8 cellular contexts compared by ENCODE assay signal in the genomic region with DNA sequence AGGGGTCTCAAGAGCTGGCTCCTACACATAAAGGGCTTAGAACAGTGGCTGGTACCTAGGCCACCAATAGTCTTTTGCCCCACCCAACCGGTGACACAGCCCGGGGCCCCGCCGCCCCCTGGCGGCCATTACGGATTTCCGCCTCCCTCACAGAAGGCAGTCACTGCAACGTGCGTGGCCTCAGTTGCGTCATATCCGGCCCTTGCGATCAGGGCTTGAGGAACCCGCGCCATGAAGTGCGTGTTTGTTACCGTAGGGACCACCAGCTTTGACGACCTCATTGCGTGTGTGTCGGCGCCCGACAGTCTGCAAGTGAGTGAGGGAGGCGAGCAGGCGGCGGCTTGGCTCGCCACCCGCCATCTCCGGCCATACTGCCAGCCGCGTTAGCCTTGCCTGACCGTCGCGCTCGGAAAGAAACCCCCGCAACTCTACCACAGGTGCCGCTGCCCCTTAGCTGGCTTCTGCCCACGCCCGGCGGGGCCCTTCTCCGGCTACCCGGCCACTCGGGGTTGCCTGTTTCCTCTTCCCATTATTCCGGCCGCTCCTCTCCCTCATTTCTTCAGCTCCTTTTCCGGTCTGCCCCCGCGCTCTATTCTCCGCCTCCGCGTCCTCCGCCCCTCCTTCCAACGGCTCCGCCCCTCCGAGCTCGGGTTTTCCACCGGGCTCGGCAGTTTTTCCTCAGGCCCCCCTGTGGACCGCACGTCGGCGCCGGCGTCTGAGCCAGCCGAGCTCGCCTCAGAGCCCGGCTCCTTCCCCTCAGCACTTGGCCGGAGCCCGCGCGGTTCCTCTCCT. TPM values are rescaled to one million over a fixed set of nuclear protein-coding genes. Genes with fewer than 3 reads are reported as not detected.
DNase-seq lines count a peak whose midpoint lies in the region; ATAC-seq and TF ChIP-seq lines count a peak whose summit lies in the region.

A gene (plus strand): TSS at position 183 of the 792 bp plus-strand sequence. CDS start 49 bp downstream, at position 232.

- H3K27me3 Mint-ChIP-seq in activated T-cell treated with anti-CD3 and anti-CD28 coated beads, Interleukin-2, amount 50 U/mL, for 72 hours (ENCODE audit: low read depth): no peaks in the 10 kb centered on the region

- no peaks in the 10 kb centered on the region for H3F3A ChIP-seq in DOHH2 (ENCODE audit: control insufficient read depth, insufficient read depth)

- TF ChIP-seq EP300 in esophagus muscularis mucosa (IDR thresholded peaks at IDR 0.05): peak; percentile 19

- no peaks in the 10 kb centered on the region for H3K9me3 Mint-ChIP-seq in activated T-cell treated with anti-CD3 and anti-CD28 coated beads, Interleukin-2, amount 50 U/mL, for 72 hours

- 18% methylated on average over 47 of the region's 69 CpGs for WGBS in esophagus muscularis mucosa

- H3K9me3 ChIP-seq in DOHH2 (ENCODE audit: control insufficient read depth, insufficient read depth, low read length) (no peaks in the 10 kb centered on the region), KOPT-K1 (ENCODE audit: insufficient read depth, low read length, poor library complexity, severe bottlenecking) (no peaks in the 10 kb centered on the region), Peyer's patch (no peaks in the 10 kb centered on the region), esophagus muscularis mucosa (no peaks in the 10 kb centered on the region), muscle layer of duodenum (ENCODE audit: control insufficient read depth in 1 of 2, low read length in 2 of 2) (no peaks in the 10 kb centered on the region)

- intact Hi-C loops in esophagus muscularis mucosa (cut with DNase I): no loop called here

- peak; percentile 60 for TF ChIP-seq CTCF in DOHH2 (IDR thresholded peaks at IDR 0.05; ENCODE audit: low read depth, low read length, poor library complexity, severe bottlenecking)
- TF ChIP-seq CTCF in Peyer's patch (IDR thresholded peaks at IDR 0.05): peak; percentile 48 to 81 (median 68)
- peak; percentile 52 to 72 (median 57) for TF ChIP-seq CTCF in esophagus muscularis mucosa (IDR thresholded peaks at IDR 0.05)

- peaks cover 24% of the 10 kb centered on the region for H3K79me2 ChIP-seq in DOHH2 (ENCODE audit: control insufficient read depth, low read length)

- H3K36me3 ChIP-seq in DOHH2 (ENCODE audit: control insufficient read depth, low read length) (peaks cover 35% of the 10 kb centered on the region), KOPT-K1 (ENCODE audit: insufficient read depth, low read length) (peaks cover 27% of the 10 kb centered on the region), Peyer's patch (peaks cover 0 to 6% (median 0%) of the 10 kb centered on the region in 3 donors), esophagus muscularis mucosa (peaks cover 0 to 19% (median 9%) of the 10 kb centered on the region in 4 donors), muscle layer of duodenum (ENCODE audit: control insufficient read depth in 1 of 2, insufficient read depth in 2 of 2, low read length in 2 of 2) (peaks cover 5 to 9% of the 10 kb centered on the region in 2 donors)

- peak within 1 kb of the TSS; percentile 84 for H3K4me3 ChIP-seq in DOHH2 (ENCODE audit: low read length)
- H3K4me3 ChIP-seq in Peyer's patch: peak within 1 kb of the TSS; percentile 65 to 75 (median 69)
- H3K4me3 ChIP-seq in esophagus muscularis mucosa: peak within 1 kb of the TSS; percentile 73 to 83 (median 78)
- peak within 1 kb of the TSS; percentile 61 to 65 for H3K4me3 ChIP-seq in muscle layer of duodenum (ENCODE audit: low read depth in 1 of 2, low read length in 2 of 2)

- H3K9me2 ChIP-seq in DOHH2 (replicated peaks; ENCODE audit: control insufficient read depth, low read length): no peaks in the 10 kb centered on the region

- peak within 1 kb of the TSS; percentile 94 for H3K27ac Mint-ChIP-seq in activated T-cell treated with anti-CD3 and anti-CD28 coated beads, Interleukin-2, amount 50 U/mL, for 72 hours

- DNase-seq in Peyer's patch (peak; percentile 84 to 94 (median 86)), esophagus muscularis mucosa (ENCODE audit: extremely low spot score) (peak; percentile 95)
- peak; percentile 86 to 91 for DNase-seq in activated T-cell treated with anti-CD3 and anti-CD28 coated beads, Interleukin-2, amount 50 U/mL, for 72 hours
- DNase-seq in stimulated activated CD8-positive, alpha-beta memory T cell treated with anti-CD3 and anti-CD28 coated beads, Interleukin-7, amount 100 ng/mL, for 4 hours (ENCODE audit: low read depth in 2 of 2): peak; percentile 81 to 83

- H3K4me3 Mint-ChIP-seq in activated T-cell treated with anti-CD3 and anti-CD28 coated beads, Interleukin-2, amount 50 U/mL, for 72 hours: peak within 1 kb of the TSS; percentile 91 to 92

- peak; percentile 96 for ATAC-seq in GM21786 (IDR thresholded peaks at IDR 0.05; ENCODE audit: unreplicated experiment)
- peak; percentile 96 to 97 for ATAC-seq in activated T-cell treated with anti-CD3 and anti-CD28 coated beads, Interleukin-2, amount 50 U/mL, for 72 hours (replicated peaks in 1 of 2)

- H3K4me1 Mint-ChIP-seq in activated T-cell treated with anti-CD3 and anti-CD28 coated beads, Interleukin-2, amount 50 U/mL, for 72 hours (ENCODE audit: low read depth): peaks cover 39% of the 10 kb centered on the region

- peaks cover 3 to 22% of the 10 kb centered on the region in 2 donors for H3K36me3 Mint-ChIP-seq in activated T-cell treated with anti-CD3 and anti-CD28 coated beads, Interleukin-2, amount 50 U/mL, for 72 hours (ENCODE audit: insufficient read depth in 2 of 2)

- TF ChIP-seq POLR2A in Peyer's patch (IDR thresholded peaks at IDR 0.05) (peak; percentile 44 to 54), esophagus muscularis mucosa (IDR thresholded peaks at IDR 0.05; ENCODE audit: low read depth) (peak; percentile 31)

- H3K27ac ChIP-seq in DOHH2 (ENCODE audit: low read depth, low read length) (peak within 1 kb of the TSS; percentile 71), KOPT-K1 (ENCODE audit: low read depth, low read length, poor library complexity, severe bottlenecking) (peak within 1 kb of the TSS; percentile 93), Peyer's patch (peak within 1 kb of the TSS; percentile 91 to 100 (median 95)), esophagus muscularis mucosa (replicated peaks in 1 of 4) (peak within 1 kb of the TSS; percentile 94 to 99 (median 98)), muscle layer of duodenum (ENCODE audit: low read length) (peak within 1 kb of the TSS; percentile 89)

- no peaks in the 10 kb centered on the region for H4K20me1 ChIP-seq in DOHH2 (ENCODE audit: control insufficient read depth, insufficient read depth, low read depth, low read length)

- peak within 1 kb of the TSS; percentile 70 for H3K4me2 ChIP-seq in DOHH2 (ENCODE audit: low read length)

- H3K4me1 ChIP-seq in DOHH2 (ENCODE audit: control insufficient read depth, low read length) (peaks cover 13% of the 10 kb centered on the region), Peyer's patch (no peaks in the 10 kb centered on the region), esophagus muscularis mucosa (peaks cover 0 to 19% (median 13%) of the 10 kb centered on the region in 4 donors), muscle layer of duodenum (ENCODE audit: control insufficient read depth in 1 of 2, insufficient read depth in 2 of 2, low read length in 2 of 2) (peaks cover 0 to 8% of the 10 kb centered on the region in 2 donors)

- H3K27me3 ChIP-seq in DOHH2 (ENCODE audit: control insufficient read depth, low read length): no peaks in the 10 kb centered on the region
- H3K27me3 ChIP-seq in Peyer's patch: no peaks in the 10 kb centered on the region
- H3K27me3 ChIP-seq in esophagus muscularis mucosa: no peaks in the 10 kb centered on the region
- H3K27me3 ChIP-seq in muscle layer of duodenum (ENCODE audit: low read depth, low read length): no peaks in the 10 kb centered on the region

RNA-seq across cellular contexts. Expression of the gene that starts here (rescaled TPM):
- total RNA-seq in Peyer's patch (100 to 1,000 TPM in 1 of 4 donors, 10 to 100 TPM in 3; 80.9 to 123 (median 90.7) TPM), esophagus muscularis mucosa (10 to 100 TPM; 24.8 to 57.7 (median 34.2) TPM)
- total RNA-seq in activated T-cell treated with anti-CD3 and anti-CD28 coated beads, Interleukin-2, amount 50 U/mL, for 72 hours: 100 to 1,000 TPM in 1 of 2 donors, 10 to 100 TPM in 1; 63.8 to 112 TPM

Comparison
In these comparisons a context has a peak if more than half of its experiments do, and no peak if none do; other contexts are left out.
1. Peak in every context shown above with its lines: DNase-seq, ATAC-seq, H3K4me3 ChIP-seq and H3K27ac ChIP-seq.